In the genomic region with DNA sequence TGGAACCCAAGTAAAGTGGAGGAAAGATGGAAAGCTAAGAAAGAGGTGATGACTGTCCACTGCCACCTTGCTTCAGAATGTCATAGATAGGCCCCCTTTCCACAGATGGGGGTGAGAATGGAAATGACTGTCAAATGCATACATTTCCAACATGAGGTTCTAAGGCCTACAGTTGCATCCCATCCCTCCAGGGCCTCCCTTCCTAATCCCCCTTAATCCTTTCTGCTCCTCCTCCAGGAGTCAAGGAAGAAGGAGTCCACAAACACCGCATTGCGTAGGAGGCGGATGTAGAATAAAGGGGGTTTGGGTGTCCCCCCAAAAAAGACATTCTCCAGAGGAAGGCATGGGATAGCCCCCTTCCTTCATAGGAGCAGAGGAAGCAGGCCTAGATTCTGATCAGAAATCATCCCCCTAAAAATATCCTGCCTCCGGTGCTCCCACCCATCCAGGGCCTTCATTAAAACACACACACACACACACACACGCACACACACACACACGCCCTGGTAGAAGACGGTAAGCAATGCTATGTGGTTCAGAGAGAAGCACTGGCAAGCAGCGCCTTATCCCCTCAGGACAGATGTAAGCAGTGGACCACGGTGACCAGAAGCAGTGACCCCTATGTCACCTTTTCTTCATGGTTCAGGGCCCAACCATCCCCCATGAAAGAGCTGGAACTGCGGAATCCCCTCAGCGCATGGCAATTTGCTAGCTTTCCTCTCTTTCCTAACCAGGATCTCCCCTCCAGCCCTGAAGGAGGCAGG, we compare ENCODE assay signal across 1 cellular context.
TF ChIP-seq lines count a peak whose summit lies in the region.

No MANE protein-coding gene starts in this region.

TF ChIP-seq in GM23338, 12 proteins besides CTCF, POLR2A, EP300 and RAD21:
- no peak for TF ChIP-seq NANOG (IDR thresholded peaks at IDR 0.05; ENCODE audit: borderline replicate concordance)
TF ChIP-seq in GM23338: peak in this region for 0.
